ENCODE assay signal across 13 cellular contexts in the genomic region with DNA sequence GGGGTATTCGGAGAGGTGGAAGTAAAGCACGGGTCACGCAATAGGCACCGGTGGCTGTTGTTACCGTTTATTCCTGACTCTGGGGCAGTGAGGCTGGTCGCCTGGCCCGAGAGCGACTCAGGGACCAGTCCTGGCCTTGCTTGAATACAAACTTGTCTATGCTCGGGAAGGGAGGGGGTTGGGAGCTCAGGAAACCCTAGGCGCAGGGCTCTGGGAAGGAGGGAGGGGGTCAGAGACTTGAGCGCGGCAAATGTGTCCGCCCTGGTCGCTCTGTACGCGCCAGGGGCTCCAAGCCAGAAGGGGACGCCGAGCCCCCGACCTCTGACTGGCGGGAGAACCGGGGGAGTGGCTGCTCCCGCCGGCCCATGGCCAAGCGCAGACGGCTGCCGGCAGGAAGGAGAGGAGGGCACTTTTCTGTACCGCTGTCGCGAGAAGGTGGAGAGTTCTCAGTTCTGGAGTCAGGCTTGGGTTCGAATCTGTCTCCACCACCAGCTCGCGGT. TPM values are rescaled to one million over a fixed set of nuclear protein-coding genes. Genes with fewer than 3 reads are reported as not detected.
A peak's percentile ranks its signal among the peaks of the same experiment; 100 is the strongest.
DNase-seq lines count a peak whose midpoint lies in the region; ATAC-seq and TF ChIP-seq lines count a peak whose summit lies in the region.
"Had no signal": no experiment of that assay in that cellular context is flagged by ENCODE, and none has a peak within 500 bp of the region (broad histone marks: within the 10 kb centered on the region; RNA-seq: fewer than 3 reads in every experiment).

No MANE protein-coding gene starts in this region.

- CTCF ChIA-PET in activated CD4-positive, alpha-beta T cell treated with anti-CD3 and anti-CD28 coated beads for 36 hours (lab: Charles Lee), result interaction anchor here (1.3 kb wide), 1 partner anchor 27 kb away, joined by 3 read pairs; no protein-coding TSS in a partner anchor

- intact Hi-C loops in activated CD4-positive, alpha-beta T cell treated with anti-CD3 and anti-CD28 coated beads for 36 hours (cut with DNase I, micrococcal nuclease), result loop anchor here in 1 of 2 experiments (5.0 kb wide), 1 partner anchor 55 kb away; no protein-coding TSS in a partner anchor
- intact Hi-C loops in left lung (cut with DNase I), result no loop called here

- H3K36me3 ChIP-seq in left lung, result no peaks in the 10 kb centered on the region
- H3K36me3 ChIP-seq in thoracic aorta, result no peaks in the 10 kb centered on the region

- H3K27ac Mint-ChIP-seq in activated CD4-positive, alpha-beta T cell treated with anti-CD3 and anti-CD28 coated beads for 36 hours, result no peak overlapping the region
- no peak overlapping the region for H3K27ac Mint-ChIP-seq in activated naive CD8-positive, alpha-beta T cell treated with anti-CD3 and anti-CD28 coated beads, Interleukin-2, amount 50 U/mL, for 24 hours
- H3K27ac Mint-ChIP-seq: CD4-positive, CD25-positive, alpha-beta regulatory T cell had no signal

- ATAC-seq in activated CD4-positive, alpha-beta T cell treated with anti-CD3 and anti-CD28 coated beads for 36 hours, result no peak
- no peak for ATAC-seq in activated naive CD8-positive, alpha-beta T cell treated with anti-CD3 and anti-CD28 coated beads, Interleukin-2, amount 50 U/mL, for 24 hours
- ATAC-seq in left lung (peak; percentile 9), thoracic aorta (ENCODE audit: insufficient number of reproducible peaks, low FRiP score, low read depth) (no peak), HG03139 (IDR thresholded peaks at IDR 0.05; ENCODE audit: unreplicated experiment) (no peak)

- H3K9me3 ChIP-seq in left lung (no peaks in the 10 kb centered on the region), thoracic aorta (no peaks in the 10 kb centered on the region)

- H3K4me1 Mint-ChIP-seq in activated CD4-positive, alpha-beta T cell treated with anti-CD3 and anti-CD28 coated beads for 36 hours, result peaks cover 7% of the 10 kb centered on the region
- H3K4me1 Mint-ChIP-seq in activated naive CD8-positive, alpha-beta T cell treated with anti-CD3 and anti-CD28 coated beads, Interleukin-2, amount 50 U/mL, for 24 hours, result peaks cover 12% of the 10 kb centered on the region

- no peaks in the 10 kb centered on the region for H3K9me3 Mint-ChIP-seq in activated CD4-positive, alpha-beta T cell treated with anti-CD3 and anti-CD28 coated beads for 36 hours (ENCODE audit: low read depth)
- H3K9me3 Mint-ChIP-seq in activated naive CD8-positive, alpha-beta T cell treated with anti-CD3 and anti-CD28 coated beads, Interleukin-2, amount 50 U/mL, for 24 hours, result no peaks in the 10 kb centered on the region
- H3K9me3 Mint-ChIP-seq: CD4-positive, CD25-positive, alpha-beta regulatory T cell had no signal

- no peaks in the 10 kb centered on the region for H3K36me3 Mint-ChIP-seq in activated CD4-positive, alpha-beta T cell treated with anti-CD3 and anti-CD28 coated beads for 36 hours (ENCODE audit: low read depth)
- no peaks in the 10 kb centered on the region for H3K36me3 Mint-ChIP-seq in activated naive CD8-positive, alpha-beta T cell treated with anti-CD3 and anti-CD28 coated beads, Interleukin-2, amount 50 U/mL, for 24 hours (ENCODE audit: low read depth)
- H3K36me3 Mint-ChIP-seq: CD4-positive, CD25-positive, alpha-beta regulatory T cell had no signal

- no peak for TF ChIP-seq CTCF in left lung (IDR thresholded peaks at IDR 0.05)
- no peak for TF ChIP-seq CTCF in thoracic aorta (IDR thresholded peaks at IDR 0.05)

- H3K27me3 ChIP-seq in left lung (peaks cover 22 to 79% of the 10 kb centered on the region in 2 donors), thoracic aorta (replicated peaks; ENCODE audit: insufficient read depth) (no peaks in the 10 kb centered on the region)

- H3K27me3 Mint-ChIP-seq in activated CD4-positive, alpha-beta T cell treated with anti-CD3 and anti-CD28 coated beads for 36 hours, result peaks cover 38% of the 10 kb centered on the region
- H3K27me3 Mint-ChIP-seq in activated naive CD8-positive, alpha-beta T cell treated with anti-CD3 and anti-CD28 coated beads, Interleukin-2, amount 50 U/mL, for 24 hours, result peaks cover 62% of the 10 kb centered on the region

- POLR2A ChIA-PET in activated CD4-positive, alpha-beta T cell treated with anti-CD3 and anti-CD28 coated beads for 36 hours (lab: Charles Lee), result no interaction called here

- peak overlapping the region; percentile 24 for H3K4me3 Mint-ChIP-seq in activated CD4-positive, alpha-beta T cell treated with anti-CD3 and anti-CD28 coated beads for 36 hours
- H3K4me3 Mint-ChIP-seq in activated naive CD8-positive, alpha-beta T cell treated with anti-CD3 and anti-CD28 coated beads, Interleukin-2, amount 50 U/mL, for 24 hours, result peak overlapping the region; percentile 21

- peaks cover 4 to 25% of the 10 kb centered on the region in 2 donors for H3K4me1 ChIP-seq in left lung
- peaks cover 0 to 25% of the 10 kb centered on the region in 2 donors for H3K4me1 ChIP-seq in thoracic aorta (ENCODE audit: control insufficient read depth in 1 of 2, low read depth in 2 of 2)

- peak overlapping the region; percentile 22 to 38 for H3K4me3 ChIP-seq in left lung
- H3K4me3 ChIP-seq in thoracic aorta, result peak overlapping the region; percentile 71

- H3K27ac ChIP-seq in left lung, result no peak overlapping the region
- H3K27ac ChIP-seq in thoracic aorta, result no peak overlapping the region

- no peak for DNase-seq in activated CD4-positive, alpha-beta T cell treated with anti-CD3 and anti-CD28 coated beads for 36 hours
- no peak for DNase-seq in activated CD4-positive, alpha-beta T cell treated with anti-CD3 and anti-CD28 coated beads, Interleukin-2, amount 50 U/mL, for 48 hours
- no peak for DNase-seq in activated naive CD8-positive, alpha-beta T cell treated with anti-CD3 and anti-CD28 coated beads, Interleukin-2, amount 50 U/mL, for 24 hours
- DNase-seq in left lung, result no peak
- no peak for DNase-seq in thoracic aorta (ENCODE audit: low spot score)
- DNase-seq in stimulated activated naive CD4-positive, alpha-beta T cell treated with Interleukin-2 at 50 U/mL for 16 hours (lab: John Stamatoyannopoulos, UW), result no peak
- DNase-seq in AG08395 (ENCODE audit: low spot score), result no peak
- DNase-seq: activated effector memory CD4-positive, alpha-beta T cell treated with anti-CD3 and anti-CD28 coated beads, Interleukin-2, amount 50 U/mL, for 16 hours; CD4-positive, CD25-positive, alpha-beta regulatory T cell; hippocampal formation; SIG-M5 had no signal

RNA-seq across cellular contexts. Expression of a gene that starts 1.5 kb away (rescaled TPM):
- total RNA-seq in activated CD4-positive, alpha-beta T cell treated with anti-CD3 and anti-CD28 coated beads for 36 hours, result not detected
- total RNA-seq in left lung (1 to 10 TPM; 1.3 to 2.1 TPM), thoracic aorta (1 to 10 TPM in 1 of 2 donors, under 1 TPM in 1; 0.41 to 1.1 TPM)
- total RNA-seq: CD4-positive, CD25-positive, alpha-beta regulatory T cell; HT1080 had no signal
